In the genomic region with DNA sequence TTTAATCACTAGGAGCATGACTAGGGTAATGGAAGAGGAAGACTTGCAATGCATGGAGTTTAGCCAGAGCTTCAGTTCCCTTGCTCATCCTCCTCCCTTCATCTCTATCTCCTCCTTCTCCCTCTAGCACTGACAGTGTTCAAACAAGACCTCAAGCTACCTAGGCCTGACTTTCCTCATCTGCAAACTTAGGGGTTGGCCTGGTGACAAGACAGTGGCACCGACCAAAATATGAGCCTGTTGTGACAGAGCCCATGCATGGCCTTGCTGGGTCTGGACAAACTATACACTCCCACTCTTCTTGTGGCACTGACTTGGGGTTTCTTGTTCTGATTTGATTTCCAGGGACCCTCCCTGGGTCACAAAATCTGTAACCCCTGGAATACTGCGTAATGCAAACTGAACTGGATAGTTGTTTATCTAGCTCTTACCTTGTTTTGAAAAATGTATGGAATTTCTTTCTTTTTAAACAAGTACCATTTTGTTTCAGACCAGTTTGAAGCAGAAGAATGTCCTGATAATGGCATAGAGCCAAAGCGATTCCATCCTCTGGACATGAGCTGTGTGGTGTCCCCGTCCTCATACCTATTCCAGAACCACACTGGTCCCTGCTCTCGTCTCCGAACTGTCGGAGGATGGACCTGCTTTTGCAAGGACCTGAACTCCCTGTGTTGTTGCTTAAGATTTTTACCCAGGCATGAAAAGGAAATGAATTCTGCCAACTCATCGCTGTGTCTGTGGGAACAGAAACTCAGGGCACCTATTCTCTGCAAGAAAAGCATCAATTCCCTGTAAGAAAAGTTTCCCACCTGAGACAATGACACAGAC, we compare ENCODE assay signal across 17 cellular contexts. TPM values are rescaled to one million over a fixed set of nuclear protein-coding genes. Genes with fewer than 3 reads are reported as not detected.
DNase-seq lines count a peak whose midpoint lies in the region; ATAC-seq and TF ChIP-seq lines count a peak whose summit lies in the region.
"Had no signal": no experiment of that assay in that cellular context is flagged by ENCODE, and none has a peak within 500 bp of the region (broad histone marks: within the 10 kb centered on the region; RNA-seq: fewer than 3 reads in every experiment).

No MANE protein-coding gene starts in this region.

- no peaks in the 10 kb centered on the region for H3K27me3 ChIP-seq in esophagus squamous epithelium
- H3K27me3 ChIP-seq in trophoblast cell (ENCODE audit: insufficient read depth, low read length): no peaks in the 10 kb centered on the region
- H3K27me3 ChIP-seq: body of pancreas, sigmoid colon had no signal

- H3K9ac ChIP-seq in trophoblast cell (ENCODE audit: low read length): no peak overlapping the region

- DNase-seq in HFFc6: no peak
- DNase-seq in SKM-1 (lab: John Stamatoyannopoulos, UW; ENCODE audit: unreplicated experiment): peak; percentile 15
- DNase-seq in esophagus squamous epithelium (lab: John Stamatoyannopoulos, UW): no peak
- DNase-seq in trophoblast cell: peak in 1 of 2 donors; percentile 26
- no peak for DNase-seq in cardiac septum (ENCODE audit: low spot score)
- DNase-seq in NCI-H2171 treated with DMSO at 0.1 percent for 48 hours (lab: John Stamatoyannopoulos, UW): no peak
- DNase-seq: activated CD4-positive, alpha-beta memory T cell treated with anti-CD3 and anti-CD28 coated beads for 36 hours; body of pancreas; CD8-positive, alpha-beta memory T cell; NCI-H1417 treated with DMSO at 0.1 percent for 48 hours; NCI-H510A treated with DMSO at 0.1 percent for 48 hours; nephron progenitor cell; RPMI8226; sigmoid colon had no signal

- peak overlapping the region; percentile 39 for H3K27ac Mint-ChIP-seq in HFFc6
- H3K27ac Mint-ChIP-seq: activated CD4-positive, alpha-beta memory T cell treated with anti-CD3 and anti-CD28 coated beads for 36 hours; activated T-helper 17 cell treated with anti-CD3 and anti-CD28 coated beads, Interleukin-2, amount 50 U/mL, for 72 hours; CD8-positive, alpha-beta memory T cell; nephron progenitor cell; stimulated activated naive CD8-positive, alpha-beta T cell treated with anti-CD3 and anti-CD28 coated beads, Interleukin-15, Interleukin-2, amounts not matched to agents 100 ng/mL and 50 ng/mL, for 24 hours had no signal

- H3K4me1 Mint-ChIP-seq in HFFc6 (ENCODE audit: low read depth): peaks cover 52% of the 10 kb centered on the region
- H3K4me1 Mint-ChIP-seq: activated T-helper 17 cell treated with anti-CD3 and anti-CD28 coated beads, Interleukin-2, amount 50 U/mL, for 72 hours; CD8-positive, alpha-beta memory T cell had no signal

- peak overlapping the region; percentile 6 for H3K18ac ChIP-seq in trophoblast cell (ENCODE audit: low read length)

- TF ChIP-seq POLR2A in esophagus squamous epithelium (IDR thresholded peaks at IDR 0.05): no peak

- H3K9me3 ChIP-seq in esophagus squamous epithelium (no peaks in the 10 kb centered on the region), trophoblast cell (ENCODE audit: insufficient read depth, low read depth, low read length) (no peaks in the 10 kb centered on the region)
- H3K9me3 ChIP-seq: body of pancreas, sigmoid colon had no signal

- peak overlapping the region; percentile 5 for H3K14ac ChIP-seq in trophoblast cell (ENCODE audit: low read length)

- H4K12ac ChIP-seq in trophoblast cell (ENCODE audit: low read depth, low read length): no peak overlapping the region

- no peak overlapping the region for H2AK5ac ChIP-seq in trophoblast cell (ENCODE audit: low read length)

- H3K4me3 Mint-ChIP-seq in HFFc6: no peak overlapping the region
- H3K4me3 Mint-ChIP-seq: activated CD4-positive, alpha-beta memory T cell treated with anti-CD3 and anti-CD28 coated beads for 36 hours; activated T-helper 17 cell treated with anti-CD3 and anti-CD28 coated beads, Interleukin-2, amount 50 U/mL, for 72 hours; CD8-positive, alpha-beta memory T cell; nephron progenitor cell; stimulated activated naive CD8-positive, alpha-beta T cell treated with anti-CD3 and anti-CD28 coated beads, Interleukin-15, Interleukin-2, amounts not matched to agents 100 ng/mL and 50 ng/mL, for 24 hours had no signal

- no peak overlapping the region for H3K4me2 ChIP-seq in trophoblast cell (ENCODE audit: low read length)

- H3K79me1 ChIP-seq in trophoblast cell (ENCODE audit: low read length): peaks cover 11% of the 10 kb centered on the region

- no peaks in the 10 kb centered on the region for H3K36me3 Mint-ChIP-seq in HFFc6 (ENCODE audit: low read depth)
- H3K36me3 Mint-ChIP-seq: activated CD4-positive, alpha-beta memory T cell treated with anti-CD3 and anti-CD28 coated beads for 36 hours; CD8-positive, alpha-beta memory T cell had no signal

- peaks cover 26 to 95% (median 29%) of the 10 kb centered on the region in 3 donors for H3K4me1 ChIP-seq in esophagus squamous epithelium
- peaks cover 8 to 10% of the 10 kb centered on the region in 2 experiments for H3K4me1 ChIP-seq in trophoblast cell (ENCODE audit: control insufficient read depth in 1 of 2, insufficient read depth in 2 of 2, low read length in 2 of 2)
- H3K4me1 ChIP-seq: body of pancreas had no signal

- H2AFZ ChIP-seq in trophoblast cell (ENCODE audit: insufficient read depth, low read length, poor library complexity): peak overlapping the region; percentile 83

- TF ChIP-seq CTCF in HFFc6 (IDR thresholded peaks at IDR 0.05): no peak
- TF ChIP-seq CTCF in esophagus squamous epithelium (IDR thresholded peaks at IDR 0.05): no peak

- WGBS in esophagus squamous epithelium, 2 donors: 38 to 46% methylated on average over 8 of the region's 8 CpGs
- no CpG with 5 or more reads among the region's 8 CpGs for WGBS in trophoblast cell (ENCODE audit: extremely low coverage, insufficient coverage, insufficient read length)

- H3K4me3 ChIP-seq in esophagus squamous epithelium: no peak overlapping the region
- no peak overlapping the region for H3K4me3 ChIP-seq in trophoblast cell (ENCODE audit: low read depth, low read length)
- H3K4me3 ChIP-seq: body of pancreas, sigmoid colon had no signal

- peak overlapping the region; percentile 18 for H2BK120ac ChIP-seq in trophoblast cell (ENCODE audit: insufficient read depth, low read length, poor library complexity)

- H3K23ac ChIP-seq in trophoblast cell (ENCODE audit: low read length): no peak overlapping the region

- no peaks in the 10 kb centered on the region for H3K27me3 Mint-ChIP-seq in HFFc6 (ENCODE audit: insufficient read depth)
- H3K27me3 Mint-ChIP-seq: activated CD4-positive, alpha-beta memory T cell treated with anti-CD3 and anti-CD28 coated beads for 36 hours; stimulated activated naive CD8-positive, alpha-beta T cell treated with anti-CD3 and anti-CD28 coated beads, Interleukin-15, Interleukin-2, amounts not matched to agents 100 ng/mL and 50 ng/mL, for 24 hours had no signal

- H3K36me3 ChIP-seq in esophagus squamous epithelium: no peaks in the 10 kb centered on the region
- H3K36me3 ChIP-seq in trophoblast cell (ENCODE audit: control insufficient read depth in 1 of 2, insufficient read depth in 2 of 2, low read length in 2 of 2): no peaks in the 10 kb centered on the region
- H3K36me3 ChIP-seq: sigmoid colon had no signal

- no peaks in the 10 kb centered on the region for H3K9me3 Mint-ChIP-seq in HFFc6
- H3K9me3 Mint-ChIP-seq: activated CD4-positive, alpha-beta memory T cell treated with anti-CD3 and anti-CD28 coated beads for 36 hours; activated T-helper 17 cell treated with anti-CD3 and anti-CD28 coated beads, Interleukin-2, amount 50 U/mL, for 72 hours; CD8-positive, alpha-beta memory T cell; stimulated activated naive CD8-positive, alpha-beta T cell treated with anti-CD3 and anti-CD28 coated beads, Interleukin-15, Interleukin-2, amounts not matched to agents 100 ng/mL and 50 ng/mL, for 24 hours had no signal

- H3K79me2 ChIP-seq in trophoblast cell (ENCODE audit: control insufficient read depth, insufficient read depth, low read length, poor library complexity): no peaks in the 10 kb centered on the region

- no peak overlapping the region for H3K4ac ChIP-seq in trophoblast cell (ENCODE audit: low read depth, low read length)

- H4K91ac ChIP-seq in trophoblast cell (ENCODE audit: low read depth, low read length): peak overlapping the region; percentile 55

- H2BK5ac ChIP-seq in trophoblast cell (ENCODE audit: low read depth, low read length, poor library complexity): peak overlapping the region; percentile 2

- H3K27ac ChIP-seq in esophagus squamous epithelium (peak overlapping the region; percentile 79 to 90 (median 84)), trophoblast cell (ENCODE audit: low read depth, low read length) (no peak overlapping the region)
- H3K27ac ChIP-seq: body of pancreas, sigmoid colon had no signal

- peak overlapping the region; percentile 75 for H2BK12ac ChIP-seq in trophoblast cell (ENCODE audit: low read length)

- H4K8ac ChIP-seq in trophoblast cell (ENCODE audit: low read depth, low read length): no peak overlapping the region

- ATAC-seq in GM18517 (IDR thresholded peaks at IDR 0.05; ENCODE audit: unreplicated experiment): no peak
- ATAC-seq: body of pancreas had no signal

- intact Hi-C loops in esophagus squamous epithelium (cut with DNase I) (no loop called here), cardiac septum (cut with DNase I) (no loop called here)

RNA-seq across cellular contexts. Expression of a gene that starts 33.4 kb away (rescaled TPM):
- 100 to 1,000 TPM in 4 of 6 experiments, 10 to 100 TPM in 2; 83.0 to 107 (median 103) TPM for total RNA-seq in HFFc6 (2021; fragmentation: NEBNext Ultra II Directional; extraction: Animal tissue kit (Norgen Biotek cat#: 25700))
- 100 to 1,000 TPM; 129 to 233 (median 186) TPM for total RNA-seq in esophagus squamous epithelium
- polyA plus RNA-seq in trophoblast cell (2013): 80.3 and 85.6 TPM in 2 replicates
- total RNA-seq in cardiac septum: 83.1 TPM
